ENCODE assay signal across 8 cellular contexts in genomic region chr2:128028668-128029054, GRCh38. TPM values are rescaled to one million over a fixed set of nuclear protein-coding genes. Genes with fewer than 3 reads are reported as not detected.
A peak's percentile ranks its signal among the peaks of the same experiment; 100 is the strongest.
DNase-seq lines count a peak whose midpoint lies in the region; ATAC-seq and TF ChIP-seq lines count a peak whose summit lies in the region.

No MANE protein-coding gene starts in this region.

- no peaks in the 10 kb centered on the region for H3K9me2 ChIP-seq in SU-DHL-6 (replicated peaks; ENCODE audit: insufficient read depth, low read length)

- no peaks in the 10 kb centered on the region for H3K27me3 ChIP-seq in SU-DHL-6 (ENCODE audit: low read length)

- H3K27ac ChIP-seq in SU-DHL-6 (ENCODE audit: low read depth, low read length) = peak overlapping the region; percentile 32; the same call in 1 of the 2 replicates

- ATAC-seq in GM21737 (IDR thresholded peaks at IDR 0.05; ENCODE audit: unreplicated experiment) (no peak), GM18511 (IDR thresholded peaks at IDR 0.05; ENCODE audit: unreplicated experiment) (no peak)

- H2AFZ ChIP-seq in SU-DHL-6 (ENCODE audit: low read depth, low read length, severe bottlenecking) = peak overlapping the region; percentile 84

- peak overlapping the region; percentile 97 for H3K4me3 ChIP-seq in GM12875 (ENCODE audit: low read depth, low read length)
- H3K4me3 ChIP-seq in SU-DHL-6 (ENCODE audit: insufficient read depth, low read length, poor library complexity, severe bottlenecking) = peak overlapping the region; percentile 91
- peak overlapping the region; percentile 80 for H3K4me3 ChIP-seq in fibroblast of villous mesenchyme (ENCODE audit: low read depth, low read length)
- H3K4me3 ChIP-seq in retinal pigment epithelial cell (ENCODE audit: low read length) = peak overlapping the region; percentile 79

- no peaks in the 10 kb centered on the region; the same call in 1 of the 2 replicates for H3F3A ChIP-seq in SU-DHL-6 (ENCODE audit: insufficient read depth)

- H3K36me3 ChIP-seq in SU-DHL-6 (ENCODE audit: low read length) = peaks cover 5% of the 10 kb centered on the region; the same call in 1 of the 2 replicates

- peaks cover 33% of the 10 kb centered on the region for H3K79me2 ChIP-seq in SU-DHL-6 (ENCODE audit: insufficient read depth, low read length)

- peaks cover 9% of the 10 kb centered on the region; the same call in 1 of the 2 replicates for H4K20me1 ChIP-seq in SU-DHL-6 (ENCODE audit: low read depth, low read length)

- no peak for DNase-seq in fibroblast of villous mesenchyme (ENCODE audit: low read depth)
- DNase-seq in retinal pigment epithelial cell (ENCODE audit: low read depth) = no peak
- no peak for DNase-seq in activated CD4-positive, alpha-beta T cell treated with anti-CD3 and anti-CD28 coated beads for 4 hours
- no peak for DNase-seq in T1000 (lab: John Stamatoyannopoulos, UW)

- peaks cover 16% of the 10 kb centered on the region; the same call in 1 of the 2 replicates for H3K9me3 ChIP-seq in SU-DHL-6 (ENCODE audit: insufficient read depth, low read length)

- H3K9ac ChIP-seq in SU-DHL-6 (ENCODE audit: low read length) = peak overlapping the region; percentile 91

- no peak for TF ChIP-seq CTCF in GM12875 (IDR thresholded peaks at IDR 0.05; ENCODE audit: borderline replicate concordance, insufficient read depth, low read depth, low read length)
- TF ChIP-seq CTCF in SU-DHL-6 (IDR thresholded peaks at IDR 0.05; ENCODE audit: insufficient read depth, low read length, poor library complexity, severe bottlenecking) = no peak
- no peak for TF ChIP-seq CTCF in fibroblast of villous mesenchyme (IDR thresholded peaks at IDR 0.05; ENCODE audit: insufficient read depth, low read depth, low read length)
- TF ChIP-seq CTCF in retinal pigment epithelial cell (conservative IDR thresholded peaks at IDR 0.05; ENCODE audit: low read depth, low read length) = no peak

- H3K4me2 ChIP-seq in SU-DHL-6 (ENCODE audit: low read depth, low read length, poor library complexity, severe bottlenecking) = peak overlapping the region; percentile 62

RNA-seq across cellular contexts. Expression of gene SAP130, which starts 0.8 kb away (rescaled TPM):
- 5.8 and 6.0 TPM in 2 replicates for total RNA-seq in fibroblast of villous mesenchyme
